37 cellular contexts compared by ENCODE assay signal in the genomic region with DNA sequence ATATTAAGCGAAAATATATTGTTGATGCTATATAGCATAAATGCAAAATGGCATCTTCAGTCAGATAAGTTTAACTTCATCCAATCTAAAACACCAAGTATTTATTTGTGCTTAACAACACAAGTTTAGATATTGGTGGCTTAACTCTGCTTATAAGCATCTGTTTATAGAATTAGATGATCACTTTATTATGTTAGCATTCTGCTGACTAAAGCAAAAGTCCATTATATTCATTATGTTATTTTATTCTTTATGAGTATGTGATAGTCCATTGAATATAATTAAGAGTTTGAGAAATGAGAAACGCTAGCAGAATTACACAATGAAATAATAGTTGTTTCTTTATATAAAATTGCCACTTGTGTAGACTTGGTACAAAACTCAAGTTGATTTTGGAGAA.
"Had no signal": no experiment of that assay in that cellular context is flagged by ENCODE, and none has a peak within 500 bp of the region (broad histone marks: within the 10 kb centered on the region; RNA-seq: fewer than 3 reads in every experiment).

No MANE protein-coding gene starts in this region.

- H3K4me3 ChIP-seq: ascending aorta, cardiac muscle cell had no signal

- H3K36me3 Mint-ChIP-seq: activated CD4-positive, alpha-beta memory T cell treated with anti-CD3 and anti-CD28 coated beads for 36 hours; activated naive CD4-positive, alpha-beta T cell treated with anti-CD3 and anti-CD28 coated beads, Interleukin-2, amount 10 ng/mL, durations not matched to agents 7 days and 5 days; activated naive CD4-positive, alpha-beta T cell treated with anti-CD3 and anti-CD28 coated beads, Interleukin-2, amount 50 U/mL, for 24 hours; activated naive CD8-positive, alpha-beta T cell; activated naive CD8-positive, alpha-beta T cell treated with anti-CD3 and anti-CD28 coated beads, Interleukin-2, amount 10 ng/mL, durations not matched to agents 7 days and 5 days; brain had no signal

- H3K27me3 ChIP-seq: ascending aorta, cardiac muscle cell had no signal

- H3K4me1 Mint-ChIP-seq: activated B cell treated with CpG ODN at 0.5 μM for 24 hours; activated CD4-positive, alpha-beta T cell treated with anti-CD3 and anti-CD28 coated beads, Interleukin-2, amount 10 ng/mL, durations not matched to agents 24 days and 14 days; activated naive CD4-positive, alpha-beta T cell treated with anti-CD3 and anti-CD28 coated beads, Interleukin-2, amount 10 ng/mL, durations not matched to agents 7 days and 5 days; activated naive CD4-positive, alpha-beta T cell treated with anti-CD3 and anti-CD28 coated beads, Interleukin-2, amount 50 U/mL, for 24 hours; activated naive CD8-positive, alpha-beta T cell treated with anti-CD3 and anti-CD28 coated beads, Interleukin-2, amount 10 ng/mL, durations not matched to agents 7 days and 5 days; activated naive CD8-positive, alpha-beta T cell treated with anti-CD3 and anti-CD28 coated beads, Interleukin-2, amount 50 U/mL, for 24 hours; activated T-helper 17 cell treated with anti-CD3 and anti-CD28 coated beads, Interleukin-2, amount 50 U/mL, for 72 hours; central memory CD8-positive, alpha-beta T cell had no signal

- DNase-seq: activated B cell treated with CpG ODN at 0.5 μM for 24 hours; activated CD4-positive, alpha-beta memory T cell treated with anti-CD3 and anti-CD28 coated beads for 36 hours; activated CD4-positive, alpha-beta T cell treated with anti-CD3 and anti-CD28 coated beads for 4 hours; activated CD4-positive, alpha-beta T cell treated with anti-CD3 and anti-CD28 coated beads, Interleukin-2, amount 10 ng/mL, durations not matched to agents 24 days and 14 days; activated CD4-positive, alpha-beta T cell treated with anti-CD3 and anti-CD28 coated beads, Interleukin-2, amount 50 U/mL, for 1 hour; activated CD4-positive, alpha-beta T cell treated with anti-CD3 and anti-CD28 coated beads, Interleukin-2, amount 50 U/mL, for 4 hours; activated CD4-positive, CD25-positive, alpha-beta regulatory T cell treated with anti-CD3 and anti-CD28 coated beads, Interleukin-2, amount 50 U/mL, for 72 hours; activated CD8-positive, alpha-beta memory T cell treated with anti-CD3 and anti-CD28 coated beads, Interleukin-2, amount 50 U/mL, for 4 hours; activated CD8-positive, alpha-beta T cell treated with anti-CD3 and anti-CD28 coated beads for 36 hours; activated gamma-delta T cell; activated naive CD4-positive, alpha-beta T cell treated with anti-CD3 and anti-CD28 coated beads, Interleukin-2, amount 10 ng/mL, durations not matched to agents 7 days and 5 days; activated naive CD4-positive, alpha-beta T cell treated with Interleukin-2 at 50 U/mL for 16 hours; activated naive CD8-positive, alpha-beta T cell treated with anti-CD3 and anti-CD28 coated beads, Interleukin-2, amount 10 ng/mL, durations not matched to agents 7 days and 5 days; activated naive CD8-positive, alpha-beta T cell treated with anti-CD3 and anti-CD28 coated beads, Interleukin-2, amount 50 U/mL, for 24 hours; activated T-cell treated with anti-CD3 and anti-CD28 coated beads for 4 hours; activated T-cell treated with anti-CD3 and anti-CD28 coated beads, Interleukin-2, amount 50 U/mL, for 1 hour; activated T-cell treated with anti-CD3 and anti-CD28 coated beads, Interleukin-2, amount 50 U/mL, for 4 hours; activated T-cell treated with anti-CD3 and anti-CD28 coated beads, Interleukin-2, amount 50 U/mL, for 72 hours; amygdala; anterior cingulate cortex; caudate nucleus; cerebellar nuclear complex; T-helper 2 cell; T-helper 9 cell had no signal

- H3K9me3 Mint-ChIP-seq: activated B cell treated with CpG ODN at 0.5 μM for 24 hours; activated CD4-positive, alpha-beta memory T cell treated with anti-CD3 and anti-CD28 coated beads for 36 hours; activated CD4-positive, alpha-beta T cell treated with anti-CD3 and anti-CD28 coated beads, Interleukin-2, amount 10 ng/mL, durations not matched to agents 24 days and 14 days; activated CD8-positive, alpha-beta T cell treated with anti-CD3 and anti-CD28 coated beads for 36 hours; activated naive CD4-positive, alpha-beta T cell treated with anti-CD3 and anti-CD28 coated beads, Interleukin-2, amount 50 U/mL, for 24 hours; activated naive CD8-positive, alpha-beta T cell treated with anti-CD3 and anti-CD28 coated beads, Interleukin-2, amount 10 ng/mL, durations not matched to agents 7 days and 5 days; activated naive CD8-positive, alpha-beta T cell treated with anti-CD3 and anti-CD28 coated beads, Interleukin-2, amount 50 U/mL, for 24 hours; brain had no signal

- H3K27ac ChIP-seq: ascending aorta, cardiac muscle cell, VCaP had no signal

- H3K4me1 ChIP-seq: ascending aorta had no signal

- H3K4me3 Mint-ChIP-seq: activated B cell treated with CpG ODN at 0.5 μM for 24 hours; activated CD4-positive, alpha-beta memory T cell treated with anti-CD3 and anti-CD28 coated beads for 36 hours; activated CD4-positive, alpha-beta T cell treated with anti-CD3 and anti-CD28 coated beads, Interleukin-2, amount 10 ng/mL, durations not matched to agents 24 days and 14 days; activated CD8-positive, alpha-beta T cell treated with anti-CD3 and anti-CD28 coated beads for 36 hours; activated naive CD4-positive, alpha-beta T cell treated with anti-CD3 and anti-CD28 coated beads, Interleukin-2, amount 10 ng/mL, durations not matched to agents 7 days and 5 days; activated naive CD4-positive, alpha-beta T cell treated with anti-CD3 and anti-CD28 coated beads, Interleukin-2, amount 50 U/mL, for 24 hours; activated naive CD8-positive, alpha-beta T cell; activated naive CD8-positive, alpha-beta T cell treated with anti-CD3 and anti-CD28 coated beads, Interleukin-2, amount 10 ng/mL, durations not matched to agents 7 days and 5 days; activated naive CD8-positive, alpha-beta T cell treated with anti-CD3 and anti-CD28 coated beads, Interleukin-2, amount 50 U/mL, for 24 hours; activated T-cell treated with anti-CD3 and anti-CD28 coated beads, Interleukin-2, amount 50 U/mL, for 4 hours; activated T-cell treated with anti-CD3 and anti-CD28 coated beads, Interleukin-2, amount 50 U/mL, for 72 hours; activated T-helper 1 cell treated with anti-CD3 and anti-CD28 coated beads, Interleukin-12 subunit alpha, Interleukin-12 subunit beta, Interleukin-2, Interleukin-4 antibody, amounts not matched to agents 30 ng/mL and 10 ng/mL and 1 ng/mL, durations not matched to agents 14 hours and 24 hours and 36 hours; activated T-helper 17 cell treated with anti-CD3 and anti-CD28 coated beads, Interleukin-2, amount 50 U/mL, for 72 hours; brain; central memory CD8-positive, alpha-beta T cell; T-helper 1 cell treated with Interleukin-12 subunit alpha and Interleukin-12 subunit beta and Interleukin-4 antibody, amounts not matched to agents 30 μg/mL and 1 μg/mL, for 36 hours; T-helper 2 cell treated with Interferon-gamma antibody and Interleukin-4, amounts not matched to agents 5 μg/mL and 100 μg/mL, for 36 hours had no signal

- H3K9me3 ChIP-seq: ascending aorta had no signal

- H3K27ac Mint-ChIP-seq: activated B cell treated with CpG ODN at 0.5 μM for 24 hours; activated CD4-positive, alpha-beta memory T cell treated with anti-CD3 and anti-CD28 coated beads for 36 hours; activated CD4-positive, alpha-beta T cell treated with anti-CD3 and anti-CD28 coated beads, Interleukin-2, amount 10 ng/mL, durations not matched to agents 24 days and 14 days; activated CD8-positive, alpha-beta T cell treated with anti-CD3 and anti-CD28 coated beads for 36 hours; activated naive CD4-positive, alpha-beta T cell treated with anti-CD3 and anti-CD28 coated beads, Interleukin-2, amount 10 ng/mL, durations not matched to agents 7 days and 5 days; activated naive CD4-positive, alpha-beta T cell treated with anti-CD3 and anti-CD28 coated beads, Interleukin-2, amount 50 U/mL, for 24 hours; activated naive CD8-positive, alpha-beta T cell; activated naive CD8-positive, alpha-beta T cell treated with anti-CD3 and anti-CD28 coated beads, Interleukin-2, amount 10 ng/mL, durations not matched to agents 7 days and 5 days; activated naive CD8-positive, alpha-beta T cell treated with anti-CD3 and anti-CD28 coated beads, Interleukin-2, amount 50 U/mL, for 24 hours; activated T-cell treated with anti-CD3 and anti-CD28 coated beads, Interleukin-2, amount 50 U/mL, for 72 hours; activated T-helper 1 cell treated with anti-CD3 and anti-CD28 coated beads, Interleukin-12 subunit alpha, Interleukin-12 subunit beta, Interleukin-2, Interleukin-4 antibody, amounts not matched to agents 30 ng/mL and 10 ng/mL and 1 ng/mL, durations not matched to agents 14 hours and 24 hours and 36 hours; activated T-helper 17 cell treated with anti-CD3 and anti-CD28 coated beads, Interleukin-2, amount 50 U/mL, for 72 hours; brain; T-helper 1 cell treated with Interleukin-12 subunit alpha and Interleukin-12 subunit beta and Interleukin-4 antibody, amounts not matched to agents 30 μg/mL and 1 μg/mL, for 36 hours; T-helper 2 cell treated with Interferon-gamma antibody and Interleukin-4, amounts not matched to agents 5 μg/mL and 100 μg/mL, for 36 hours had no signal

- FAIRE-seq: bronchial epithelial cell, TTC549 had no signal

- H3K27me3 Mint-ChIP-seq: activated B cell treated with CpG ODN at 0.5 μM for 24 hours; activated CD4-positive, alpha-beta memory T cell treated with anti-CD3 and anti-CD28 coated beads for 36 hours; activated CD4-positive, alpha-beta T cell treated with anti-CD3 and anti-CD28 coated beads, Interleukin-2, amount 10 ng/mL, durations not matched to agents 24 days and 14 days; activated CD8-positive, alpha-beta T cell treated with anti-CD3 and anti-CD28 coated beads for 36 hours; activated naive CD4-positive, alpha-beta T cell treated with anti-CD3 and anti-CD28 coated beads, Interleukin-2, amount 10 ng/mL, durations not matched to agents 7 days and 5 days; activated naive CD4-positive, alpha-beta T cell treated with anti-CD3 and anti-CD28 coated beads, Interleukin-2, amount 50 U/mL, for 24 hours; activated naive CD8-positive, alpha-beta T cell; activated naive CD8-positive, alpha-beta T cell treated with anti-CD3 and anti-CD28 coated beads, Interleukin-2, amount 10 ng/mL, durations not matched to agents 7 days and 5 days; activated naive CD8-positive, alpha-beta T cell treated with anti-CD3 and anti-CD28 coated beads, Interleukin-2, amount 50 U/mL, for 24 hours; activated T-helper 17 cell treated with anti-CD3 and anti-CD28 coated beads, Interleukin-2, amount 50 U/mL, for 72 hours; brain; central memory CD8-positive, alpha-beta T cell had no signal

- H3K36me3 ChIP-seq: ascending aorta, cardiac muscle cell had no signal

- ATAC-seq: activated CD8-positive, alpha-beta T cell treated with anti-CD3 and anti-CD28 coated beads for 36 hours; activated naive CD8-positive, alpha-beta T cell treated with anti-CD3 and anti-CD28 coated beads, Interleukin-2, amount 50 U/mL, for 24 hours; activated T-cell treated with anti-CD3 and anti-CD28 coated beads, Interleukin-2, amount 50 U/mL, for 4 hours; activated T-cell treated with anti-CD3 and anti-CD28 coated beads, Interleukin-2, amount 50 U/mL, for 72 hours; activated T-helper 17 cell treated with anti-CD3 and anti-CD28 coated beads, Interleukin-2, amount 50 U/mL, for 72 hours had no signal
